1 cellular context compared by ENCODE assay signal in the genomic region with DNA sequence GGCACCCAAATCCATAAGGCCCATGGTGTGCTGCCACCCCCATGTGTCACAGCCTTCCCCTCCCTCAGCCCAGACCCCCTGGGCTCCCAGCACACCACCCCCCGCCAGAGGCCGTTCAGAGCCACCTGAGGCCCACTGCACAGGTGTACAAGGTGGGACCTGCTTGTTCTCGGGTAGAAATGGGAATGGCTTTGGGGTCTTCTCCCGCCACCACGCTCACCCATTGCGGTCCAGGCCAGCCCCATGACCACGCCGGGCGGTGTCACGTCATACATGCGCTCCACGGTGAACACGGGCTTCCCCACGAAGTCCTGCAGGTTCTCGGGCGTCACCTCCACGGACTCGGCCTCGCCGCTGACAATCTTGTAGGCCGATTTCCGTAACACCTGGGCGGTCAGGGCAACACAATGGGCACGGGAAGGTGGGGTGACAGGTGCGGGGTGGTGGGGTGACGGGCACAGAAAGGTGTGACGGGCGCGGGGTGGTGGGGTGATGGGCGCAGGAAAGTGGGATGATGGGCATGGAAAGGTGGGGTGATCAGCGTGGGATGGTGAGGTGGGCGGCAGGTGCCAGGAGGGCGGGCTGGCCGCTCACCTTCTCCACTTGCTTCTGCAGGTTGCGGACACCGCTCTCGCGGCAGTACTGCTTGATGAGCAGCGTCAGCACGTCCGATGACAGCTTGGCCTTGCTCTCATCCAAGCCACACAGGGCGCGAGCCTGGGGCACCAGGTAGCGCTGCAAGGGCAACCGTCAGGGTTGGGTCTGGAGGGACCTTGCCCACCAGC.
TF ChIP-seq lines count a peak whose summit lies in the region.

No MANE protein-coding gene starts in this region.

TF ChIP-seq in HepG2, 621 proteins besides CTCF, POLR2A, EP300 and RAD21:
- TF ChIP-seq RBFOX2 (IDR thresholded peaks at IDR 0.05; ENCODE audit: low read depth, low read length): peak; percentile 68
- TF ChIP-seq MYC (CRISPR knock-in tag; IDR thresholded peaks at IDR 0.05; ENCODE audit: borderline replicate concordance): 0 out of 2 replicates have a peak, but pooled peaks have one; percentile 17
- TF ChIP-seq TMF1 (CRISPR knock-in tag; IDR thresholded peaks at IDR 0.05; ENCODE audit: low read depth): no peak
- no peak for TF ChIP-seq ZNF10 (CRISPR knock-in tag; IDR thresholded peaks at IDR 0.05; ENCODE audit: borderline replicate concordance, low read depth)
- peak; percentile 60 for TF ChIP-seq AGO2 (optimal IDR thresholded peaks at IDR 0.05; ENCODE audit: low read depth, low read length)
- TF ChIP-seq RBM22 (optimal IDR thresholded peaks at IDR 0.05; ENCODE audit: low read length): peak; percentile 52
- TF ChIP-seq HNRNPK (IDR thresholded peaks at IDR 0.05; ENCODE audit: low read depth, low read length, poor library complexity, severe bottlenecking): peak; percentile 46
- TF ChIP-seq, protein P1, sequence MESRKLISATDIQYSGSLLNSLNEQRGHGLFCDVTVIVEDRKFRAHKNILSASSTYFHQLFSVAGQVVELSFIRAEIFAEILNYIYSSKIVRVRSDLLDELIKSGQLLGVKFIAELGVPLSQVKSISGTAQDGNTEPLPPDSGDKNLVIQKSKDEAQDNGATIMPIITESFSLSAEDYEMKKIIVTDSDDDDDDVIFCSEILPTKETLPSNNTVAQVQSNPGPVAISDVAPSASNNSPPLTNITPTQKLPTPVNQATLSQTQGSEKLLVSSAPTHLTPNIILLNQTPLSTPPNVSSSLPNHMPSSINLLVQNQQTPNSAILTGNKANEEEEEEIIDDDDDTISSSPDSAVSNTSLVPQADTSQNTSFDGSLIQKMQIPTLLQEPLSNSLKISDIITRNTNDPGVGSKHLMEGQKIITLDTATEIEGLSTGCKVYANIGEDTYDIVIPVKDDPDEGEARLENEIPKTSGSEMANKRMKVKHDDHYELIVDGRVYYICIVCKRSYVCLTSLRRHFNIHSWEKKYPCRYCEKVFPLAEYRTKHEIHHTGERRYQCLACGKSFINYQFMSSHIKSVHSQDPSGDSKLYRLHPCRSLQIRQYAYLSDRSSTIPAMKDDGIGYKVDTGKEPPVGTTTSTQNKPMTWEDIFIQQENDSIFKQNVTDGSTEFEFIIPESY (CRISPR knock-in tag; IDR thresholded peaks at IDR 0.05): peak; percentile 70; the same call in 1 of the 2 replicates
- TF ChIP-seq POLR2G (IDR thresholded peaks at IDR 0.05; ENCODE audit: low read depth, low read length): peak; percentile 13; the same call in 1 of the 2 replicates
